ENCODE assay signal across 8 cellular contexts in the genomic region with DNA sequence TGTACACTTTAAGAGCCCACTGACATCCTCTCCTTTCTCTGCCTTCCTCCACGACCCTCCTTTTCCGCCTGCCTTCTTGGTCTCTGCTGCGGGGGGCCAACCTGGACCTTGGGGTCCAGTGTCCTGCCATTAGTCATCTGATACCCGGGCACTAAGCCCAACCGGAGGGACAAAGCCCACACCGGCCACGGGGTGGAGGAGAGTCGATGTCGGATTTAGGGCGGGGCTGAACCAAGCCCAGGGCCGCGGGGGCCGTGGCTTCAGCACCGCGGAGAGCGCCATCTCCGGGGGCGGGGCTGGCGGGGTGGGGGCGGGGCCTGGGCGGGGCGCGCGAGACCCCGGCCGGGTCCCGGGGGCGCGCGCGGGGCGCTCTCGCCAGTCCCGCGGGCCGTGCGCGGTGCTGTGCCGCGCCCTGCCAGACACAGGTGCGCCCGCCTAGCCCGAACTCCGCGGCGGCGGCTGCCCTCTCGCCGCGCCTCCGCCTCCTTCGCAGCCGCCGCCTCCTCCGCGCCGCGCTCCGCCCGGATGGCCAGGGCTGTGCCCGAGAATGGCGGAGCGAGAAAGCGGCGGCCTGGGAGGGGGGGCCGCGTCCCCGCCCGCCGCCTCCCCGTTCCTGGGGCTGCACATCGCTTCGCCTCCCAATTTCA. TPM values are rescaled to one million over a fixed set of nuclear protein-coding genes. Genes with fewer than 3 reads are reported as not detected.
DNase-seq lines count a peak whose midpoint lies in the region; ATAC-seq and TF ChIP-seq lines count a peak whose summit lies in the region.

A gene (plus strand): TSS at position 378 of the 647 bp plus-strand sequence. CDS start 170 bp downstream, at position 548.

- H3K4me3 ChIP-seq in HL-60 (replicated peaks; ENCODE audit: insufficient read depth, low read length) (peak within 1 kb of the TSS; percentile 34), Panc1 (ENCODE audit: low read depth in 2 of 2, low read length in 2 of 2) (peak within 1 kb of the TSS; percentile 31 to 45), gastroesophageal sphincter (peak within 1 kb of the TSS; percentile 29 to 61), urinary bladder (ENCODE audit: low read depth, low read length) (peak within 1 kb of the TSS; percentile 63)

- peak; percentile 38 for ATAC-seq in GM18517 (IDR thresholded peaks at IDR 0.05; ENCODE audit: unreplicated experiment)
- peak; percentile 84 for ATAC-seq in Panc1
- ATAC-seq in gastroesophageal sphincter, result peak; percentile 76
- peak; percentile 73 for ATAC-seq in omental fat pad (ENCODE audit: low FRiP score)

- CTCF ChIA-PET in Panc1 (lab: Charles Lee), result no interaction called here

- POLR2A ChIA-PET in Panc1 (lab: Charles Lee), result no interaction called here

- DNase-seq in 8988T (peak; percentile 93), HL-60 (ENCODE audit: low read depth in 1 of 2, low spot score in 1 of 2) (peak in 1 of 2 experiments; percentile 23), Panc1 (ENCODE audit: low read depth, low spot score) (no peak), omental fat pad (ENCODE audit: low spot score) (no peak)
- peak; percentile 48 for DNase-seq in activated effector memory CD4-positive, alpha-beta T cell treated with Interleukin-2 at 50 U/mL for 16 hours

- H3K36me3 ChIP-seq in Panc1 (ENCODE audit: control insufficient read depth, insufficient read depth, low read length) (no peaks in the 10 kb centered on the region), gastroesophageal sphincter (peaks cover 0 to 32% of the 10 kb centered on the region in 2 donors), urinary bladder (ENCODE audit: insufficient read depth) (peaks cover 2% of the 10 kb centered on the region)

- intact Hi-C loops in Panc1 (cut with micrococcal nuclease; ENCODE audit: unreplicated experiment), result no loop called here

- TF ChIP-seq CTCF in HL-60 (IDR thresholded peaks at IDR 0.05; ENCODE audit: insufficient read depth, low read length), result no peak
- no peak for TF ChIP-seq CTCF in Panc1 (IDR thresholded peaks at IDR 0.05)
- peak in 1 of 4 experiments; percentile 0 for TF ChIP-seq CTCF in gastroesophageal sphincter (IDR thresholded peaks at IDR 0.05)
- no peak for TF ChIP-seq CTCF in omental fat pad (IDR thresholded peaks at IDR 0.05)

- H3K4me1 ChIP-seq in Panc1 (ENCODE audit: control insufficient read depth, insufficient read depth, low read length) (no peaks in the 10 kb centered on the region), gastroesophageal sphincter (peaks cover 0 to 20% (median 3%) of the 10 kb centered on the region in 3 donors), urinary bladder (ENCODE audit: insufficient read depth) (no peaks in the 10 kb centered on the region)

- H3K27ac ChIP-seq in HL-60 (replicated peaks), result no peak within 1 kb of the TSS
- no peak within 1 kb of the TSS for H3K27ac ChIP-seq in Panc1 (ENCODE audit: low read length)
- no peak within 1 kb of the TSS for H3K27ac ChIP-seq in gastroesophageal sphincter
- H3K27ac ChIP-seq in urinary bladder (ENCODE audit: low read depth), result no peak within 1 kb of the TSS

- in situ Hi-C loops in Panc1 (cut with HindIII; ENCODE audit: low pct_unique_long_range_greater_than_20kb, low sequenced_read_pairs), result no loop called here

- no peak for TF ChIP-seq EP300 in gastroesophageal sphincter (IDR thresholded peaks at IDR 0.05)

- WGBS in gastroesophageal sphincter (ENCODE audit: low coverage in 1 of 2), 2 donors, result 17 to 20% methylated on average over 1 to 2 of the region's 73 CpGs
- 1% methylated on average over 73 of the region's 73 CpGs for WGBS in urinary bladder

- TF ChIP-seq POLR2A in gastroesophageal sphincter (IDR thresholded peaks at IDR 0.05), result no peak

- BruUV-seq in Panc1 (replicated peaks; lab: Mats Ljungman, UMichigan), result no TSS peak

- H3K9me3 ChIP-seq in Panc1 (ENCODE audit: control insufficient read depth, insufficient read depth, low read depth, low read length) (no peaks in the 10 kb centered on the region), gastroesophageal sphincter (no peaks in the 10 kb centered on the region)

- no peaks in the 10 kb centered on the region for H3K27me3 ChIP-seq in HL-60 (ENCODE audit: insufficient read depth, poor library complexity, severe bottlenecking)
- no peaks in the 10 kb centered on the region for H3K27me3 ChIP-seq in Panc1 (ENCODE audit: control insufficient read depth, insufficient read depth, low read length)
- no peaks in the 10 kb centered on the region for H3K27me3 ChIP-seq in gastroesophageal sphincter

RNA-seq across cellular contexts. Expression of the gene that starts here (rescaled TPM):
- total RNA-seq in Panc1 (2021; ENCODE audit: unreplicated experiment), result 12.7 TPM
- 17.7 TPM for polyA plus RNA-seq in Panc1 (2012; ENCODE audit: insufficient read length)
- 10 to 100 TPM in 3 of 4 donors, 1 to 10 TPM in 1; 9.8 to 17.5 (median 13.8) TPM for total RNA-seq in gastroesophageal sphincter
- 1 to 10 TPM; 3.2 to 7.4 (median 4.3) TPM for total RNA-seq in omental fat pad
- total RNA-seq in urinary bladder, result 8.3 TPM
- polyA plus RNA-seq in urinary bladder, result 11.0 TPM

Comparison
In these comparisons a context has a peak if more than half of its experiments do, and no peak if none do; other contexts are left out.
1. DNase-seq: peak in 8988T (single experiment) and activated effector memory CD4-positive, alpha-beta T cell treated with Interleukin-2 at 50 U/mL for 16 hours (single experiment); none in Panc1 (single experiment) and omental fat pad (single experiment).
2. Peak in every context shown above with its lines, with median percentiles within 50 percentile points of each other: ATAC-seq and H3K4me3 ChIP-seq.